Comparison of ENCODE assay signal across 20 cellular contexts in the genomic region with DNA sequence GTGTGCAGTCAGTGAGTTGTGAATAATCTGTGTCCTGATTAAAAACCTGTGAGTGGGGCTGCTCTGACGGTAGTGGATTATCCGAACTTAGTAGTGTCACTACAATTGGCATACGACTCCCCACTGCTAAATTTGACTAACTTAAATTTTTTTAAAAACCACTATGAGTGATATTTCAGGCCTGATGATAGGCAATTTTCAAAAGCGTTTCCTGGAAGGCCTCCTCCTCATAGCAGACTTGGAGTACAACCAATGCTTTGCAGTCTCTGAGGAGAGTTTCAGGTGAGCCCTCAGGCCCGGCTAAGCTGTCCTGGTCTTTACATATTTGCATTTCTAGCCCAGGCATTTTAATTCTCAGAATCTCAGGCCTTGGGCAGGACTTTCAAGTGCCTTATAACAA. TPM values are rescaled to one million over a fixed set of nuclear protein-coding genes. Genes with fewer than 3 reads are reported as not detected.
DNase-seq lines count a peak whose midpoint lies in the region; ATAC-seq and TF ChIP-seq lines count a peak whose summit lies in the region.
"Had no signal": no experiment of that assay in that cellular context is flagged by ENCODE, and none has a peak within 500 bp of the region (broad histone marks: within the 10 kb centered on the region; RNA-seq: fewer than 3 reads in every experiment).

No MANE protein-coding gene starts in this region.

- H3K4me3 ChIP-seq in left ventricle myocardium inferior (no peak overlapping the region), right cardiac atrium (ENCODE audit: low read length) (no peak overlapping the region), mononuclear cell (ENCODE audit: low read length) (peak overlapping the region; percentile 13)
- H3K4me3 ChIP-seq: SJCRH30 had no signal

- ATAC-seq in right cardiac atrium (no peak), HG03280 (IDR thresholded peaks at IDR 0.05; ENCODE audit: unreplicated experiment) (no peak), GM18873 (IDR thresholded peaks at IDR 0.05; ENCODE audit: low FRiP score, unreplicated experiment) (no peak)

- H3K4me1 ChIP-seq in left ventricle myocardium inferior: peaks cover 6% of the 10 kb centered on the region
- no peaks in the 10 kb centered on the region for H3K4me1 ChIP-seq in right cardiac atrium (ENCODE audit: control insufficient read depth, insufficient read depth, low read length)
- peaks cover 19% of the 10 kb centered on the region for H3K4me1 ChIP-seq in mononuclear cell (ENCODE audit: insufficient read depth, low read length)
- H3K4me1 ChIP-seq: SJCRH30 had no signal

- H3K36me3 ChIP-seq in left ventricle myocardium inferior: no peaks in the 10 kb centered on the region
- H3K36me3 ChIP-seq: SJCRH30 had no signal

- H3K27ac Mint-ChIP-seq in activated T-helper 2 cell treated with anti-CD3 and anti-CD28 coated beads, Interferon-gamma antibody, Interleukin-2, Interleukin-4, amounts not matched to agents 10 μg/mL and 5 μg/mL and 100 μg/mL, durations not matched to agents 14 hours and 24 hours and 36 hours: peak overlapping the region; percentile 22

- WGBS in right cardiac atrium: 48% methylated on average over 5 of the region's 5 CpGs

- H3K27ac ChIP-seq in left ventricle myocardium inferior (replicated peaks): peak overlapping the region; percentile 50
- H3K27ac ChIP-seq in right cardiac atrium (ENCODE audit: low read length): no peak overlapping the region
- H3K27ac ChIP-seq: RWPE1, SJCRH30 had no signal

- no peak overlapping the region for H3K4me3 Mint-ChIP-seq in activated T-helper 2 cell treated with anti-CD3 and anti-CD28 coated beads, Interferon-gamma antibody, Interleukin-2, Interleukin-4, amounts not matched to agents 10 μg/mL and 5 μg/mL and 100 μg/mL, durations not matched to agents 14 hours and 24 hours and 36 hours (ENCODE audit: low read depth)

- peaks cover 4% of the 10 kb centered on the region for H3K4me1 Mint-ChIP-seq in activated T-helper 2 cell treated with anti-CD3 and anti-CD28 coated beads, Interferon-gamma antibody, Interleukin-2, Interleukin-4, amounts not matched to agents 10 μg/mL and 5 μg/mL and 100 μg/mL, durations not matched to agents 14 hours and 24 hours and 36 hours (ENCODE audit: low read depth)

- no peaks in the 10 kb centered on the region for H3K9me3 Mint-ChIP-seq in activated T-helper 2 cell treated with anti-CD3 and anti-CD28 coated beads, Interferon-gamma antibody, Interleukin-2, Interleukin-4, amounts not matched to agents 10 μg/mL and 5 μg/mL and 100 μg/mL, durations not matched to agents 14 hours and 24 hours and 36 hours

- intact Hi-C loops in left ventricle myocardium inferior (cut with micrococcal nuclease) (no loop called here), right cardiac atrium (cut with DNase I) (no loop called here)
- intact Hi-C loops in activated T-helper 2 cell treated with anti-CD3 and anti-CD28 coated beads, Interferon-gamma antibody, Interleukin-2, Interleukin-4, amounts not matched to agents 10 μg/mL and 5 μg/mL and 100 μg/mL, durations not matched to agents 14 hours and 24 hours and 36 hours (cut with micrococcal nuclease): no loop called here

- H3K27me3 ChIP-seq in left ventricle myocardium inferior (ENCODE audit: low read depth) (peaks cover 32% of the 10 kb centered on the region), right cardiac atrium (ENCODE audit: control insufficient read depth, insufficient read depth) (no peaks in the 10 kb centered on the region), mononuclear cell (ENCODE audit: insufficient read depth, low read length) (no peaks in the 10 kb centered on the region)
- H3K27me3 ChIP-seq: SJCRH30 had no signal

- peaks cover 4% of the 10 kb centered on the region for H3K9me3 ChIP-seq in left ventricle myocardium inferior (replicated peaks)
- H3K9me3 ChIP-seq in right cardiac atrium (ENCODE audit: control insufficient read depth, low read length): no peaks in the 10 kb centered on the region
- no peaks in the 10 kb centered on the region for H3K9me3 ChIP-seq in mononuclear cell (ENCODE audit: low read depth, low read length)
- H3K9me3 ChIP-seq: SJCRH30 had no signal

- no peaks in the 10 kb centered on the region for H3K36me3 Mint-ChIP-seq in activated T-helper 2 cell treated with anti-CD3 and anti-CD28 coated beads, Interferon-gamma antibody, Interleukin-2, Interleukin-4, amounts not matched to agents 10 μg/mL and 5 μg/mL and 100 μg/mL, durations not matched to agents 14 hours and 24 hours and 36 hours (ENCODE audit: low read depth)
- H3K36me3 Mint-ChIP-seq: CD14-positive monocyte had no signal

- H3K27me3 Mint-ChIP-seq in activated T-helper 2 cell treated with anti-CD3 and anti-CD28 coated beads, Interferon-gamma antibody, Interleukin-2, Interleukin-4, amounts not matched to agents 10 μg/mL and 5 μg/mL and 100 μg/mL, durations not matched to agents 14 hours and 24 hours and 36 hours (ENCODE audit: low read depth): no peaks in the 10 kb centered on the region

- TF ChIP-seq CTCF in left ventricle myocardium inferior (IDR thresholded peaks at IDR 0.05; ENCODE audit: borderline replicate concordance): no peak

- no peak for DNase-seq in left ventricle myocardium inferior
- no peak for DNase-seq in right cardiac atrium
- DNase-seq in activated T-helper 2 cell treated with anti-CD3 and anti-CD28 coated beads, Interferon-gamma antibody, Interleukin-2, Interleukin-4, amounts not matched to agents 10 μg/mL and 5 μg/mL and 100 μg/mL, durations not matched to agents 14 hours and 24 hours and 36 hours (ENCODE audit: low spot score): no peak
- no peak for DNase-seq in NCI-H69 (lab: John Stamatoyannopoulos, UW)
- no peak for DNase-seq in A172 (ENCODE audit: low spot score)
- DNase-seq: COR-L47; KBM-7; NCI-H1417 treated with DMSO at 0.1 percent for 48 hours; NCI-H1930; NCI-H526 treated with DMSO at 0.1 percent for 48 hours; NK-92 treated with Interleukin-12 subunit alpha and Interleukin-12 subunit beta, amount 100 ng/mL, for 24 hours; SJCRH30 had no signal

RNA-seq across cellular contexts. Expression of gene BTNL8, which starts 10.8 kb away (rescaled TPM):
- total RNA-seq in left ventricle myocardium inferior (0.58 TPM), right cardiac atrium (under 1 TPM in 2 of 4 donors, not detected in 2; 0.24 to 0.31 TPM), mononuclear cell (not detected)
- polyA plus RNA-seq in right cardiac atrium: 0.16 TPM
- 0.18 and 0.25 TPM in 2 replicates for total RNA-seq in activated T-helper 2 cell treated with anti-CD3 and anti-CD28 coated beads, Interferon-gamma antibody, Interleukin-2, Interleukin-4, amounts not matched to agents 10 μg/mL and 5 μg/mL and 100 μg/mL, durations not matched to agents 14 hours and 24 hours and 36 hours
- total RNA-seq in A172 (2014; rRNA removed; shearing (Covaris generic)): 0.71 TPM in 1 of 2 replicates, not detected in the other
- total RNA-seq: A673, Daoy, H4, SJCRH30 had no signal

RNA-seq across cellular contexts. Expression of gene ZFP62, which starts 48.7 kb away (rescaled TPM):
- total RNA-seq in left ventricle myocardium inferior (15.9 TPM), right cardiac atrium (10 to 100 TPM; 19.7 to 22.8 (median 20.6) TPM), mononuclear cell (9.4 TPM)
- 12.0 TPM for polyA plus RNA-seq in right cardiac atrium
- total RNA-seq in activated T-helper 2 cell treated with anti-CD3 and anti-CD28 coated beads, Interferon-gamma antibody, Interleukin-2, Interleukin-4, amounts not matched to agents 10 μg/mL and 5 μg/mL and 100 μg/mL, durations not matched to agents 14 hours and 24 hours and 36 hours: 28.2 and 28.8 TPM in 2 replicates
- 30.8 and 38.2 TPM in 2 replicates for total RNA-seq in A172 (2014; rRNA removed; shearing (Covaris generic))
